28 cellular contexts compared by ENCODE assay signal in genomic region chr5:74454263-74455030, GRCh38.
"Had no signal": no experiment of that assay in that cellular context is flagged by ENCODE, and none has a peak within 500 bp of the region (broad histone marks: within the 10 kb centered on the region; RNA-seq: fewer than 3 reads in every experiment).

No MANE protein-coding gene starts in this region.

- H3K4me1 ChIP-seq: gastroesophageal sphincter, left lung, prostate gland, sigmoid colon, tibial nerve, upper lobe of right lung, uterus had no signal

- H3K27me3 ChIP-seq: gastroesophageal sphincter, heart left ventricle, hepatocyte, left lung, neural progenitor cell, sigmoid colon, tibial nerve, upper lobe of right lung, uterus had no signal

- H3K36me3 Mint-ChIP-seq: natural killer cell treated with Interleukin-12 subunit alpha and Interleukin-12 subunit beta and Interleukin-15 and Interleukin-18, amount 100 ng/mL, for 72 hours; neural progenitor cell; stimulated activated naive B cell treated with anti-CD40 and anti-IgM and Interleukin-4, amounts not matched to agents 10 μg/mL and 1 μg/mL and 100 μg/mL, for 72 hours had no signal

- H3K36me3 ChIP-seq: gastroesophageal sphincter, heart left ventricle, left lung, neural progenitor cell, prostate gland, sigmoid colon, thoracic aorta, tibial nerve, upper lobe of right lung, uterus had no signal

- H3K4me3 ChIP-seq: coronary artery, dorsolateral prefrontal cortex, gastroesophageal sphincter, heart left ventricle, hepatocyte, left lung, neural progenitor cell, prostate gland, sigmoid colon, thoracic aorta, tibial nerve, upper lobe of right lung, uterus had no signal

- DNase-seq: dorsolateral prefrontal cortex; effector CD4-positive, alpha-beta T cell; foreskin fibroblast; heart left ventricle; kidney; left lung; mesenchymal stem cell; midbrain; right cardiac atrium; sigmoid colon; small intestine; stimulated activated CD4-positive, alpha-beta T cell treated with anti-CD3 and anti-CD28 coated beads, Interleukin-15, amount 100 ng/mL, for 24 hours; stimulated activated CD4-positive, alpha-beta T cell treated with anti-CD3 and anti-CD28 coated beads, Interleukin-2, amount 100 ng/mL, for 48 hours; stimulated activated naive B cell treated with anti-CD40 and anti-IgM and Interleukin-4, amounts not matched to agents 10 μg/mL and 1 μg/mL and 100 μg/mL, for 72 hours; upper lobe of right lung; uterus had no signal

- H3K27ac Mint-ChIP-seq: natural killer cell treated with Interleukin-12 subunit alpha and Interleukin-12 subunit beta and Interleukin-15 and Interleukin-18, amount 100 ng/mL, for 72 hours; neural progenitor cell; stimulated activated naive B cell treated with anti-CD40 and anti-IgM and Interleukin-4, amounts not matched to agents 10 μg/mL and 1 μg/mL and 100 μg/mL, for 72 hours; stimulated activated naive CD8-positive, alpha-beta T cell treated with anti-CD3 and anti-CD28 coated beads, Interleukin-15, Interleukin-2, amounts not matched to agents 100 ng/mL and 50 ng/mL, for 24 hours had no signal

- H3K9me3 Mint-ChIP-seq: central memory CD8-positive, alpha-beta T cell; natural killer cell treated with Interleukin-12 subunit alpha and Interleukin-12 subunit beta and Interleukin-15 and Interleukin-18, amount 100 ng/mL, for 72 hours; stimulated activated naive CD8-positive, alpha-beta T cell treated with anti-CD3 and anti-CD28 coated beads, Interleukin-15, Interleukin-2, amounts not matched to agents 100 ng/mL and 50 ng/mL, for 24 hours had no signal

- H3K27ac ChIP-seq: coronary artery, dorsolateral prefrontal cortex, epithelial cell of prostate, gastroesophageal sphincter, heart left ventricle, hepatocyte, left lung, neural progenitor cell, prostate gland, sigmoid colon, thoracic aorta, tibial nerve, upper lobe of right lung, uterus had no signal

- H3K4me3 Mint-ChIP-seq: central memory CD8-positive, alpha-beta T cell; natural killer cell treated with Interleukin-12 subunit alpha and Interleukin-12 subunit beta and Interleukin-15 and Interleukin-18, amount 100 ng/mL, for 72 hours; neural progenitor cell; stimulated activated naive B cell treated with anti-CD40 and anti-IgM and Interleukin-4, amounts not matched to agents 10 μg/mL and 1 μg/mL and 100 μg/mL, for 72 hours; stimulated activated naive CD8-positive, alpha-beta T cell treated with anti-CD3 and anti-CD28 coated beads, Interleukin-15, Interleukin-2, amounts not matched to agents 100 ng/mL and 50 ng/mL, for 24 hours had no signal

- H3K9me3 ChIP-seq: gastroesophageal sphincter, heart left ventricle, left lung, prostate gland, sigmoid colon, thoracic aorta, tibial nerve, upper lobe of right lung, uterus had no signal

- H3K4me1 Mint-ChIP-seq: central memory CD8-positive, alpha-beta T cell; neural progenitor cell had no signal

- ATAC-seq: esophagus mucosa; gastroesophageal sphincter; left lung; natural killer cell treated with Interleukin-12 subunit alpha and Interleukin-12 subunit beta and Interleukin-15 and Interleukin-18, amount 100 ng/mL, for 72 hours; right cardiac atrium; stimulated activated naive B cell treated with anti-CD40 and anti-IgM and Interleukin-4, amounts not matched to agents 10 μg/mL and 1 μg/mL and 100 μg/mL, for 72 hours; upper lobe of right lung had no signal
